Comparison of ENCODE assay signal across 11 cellular contexts in the genomic region with DNA sequence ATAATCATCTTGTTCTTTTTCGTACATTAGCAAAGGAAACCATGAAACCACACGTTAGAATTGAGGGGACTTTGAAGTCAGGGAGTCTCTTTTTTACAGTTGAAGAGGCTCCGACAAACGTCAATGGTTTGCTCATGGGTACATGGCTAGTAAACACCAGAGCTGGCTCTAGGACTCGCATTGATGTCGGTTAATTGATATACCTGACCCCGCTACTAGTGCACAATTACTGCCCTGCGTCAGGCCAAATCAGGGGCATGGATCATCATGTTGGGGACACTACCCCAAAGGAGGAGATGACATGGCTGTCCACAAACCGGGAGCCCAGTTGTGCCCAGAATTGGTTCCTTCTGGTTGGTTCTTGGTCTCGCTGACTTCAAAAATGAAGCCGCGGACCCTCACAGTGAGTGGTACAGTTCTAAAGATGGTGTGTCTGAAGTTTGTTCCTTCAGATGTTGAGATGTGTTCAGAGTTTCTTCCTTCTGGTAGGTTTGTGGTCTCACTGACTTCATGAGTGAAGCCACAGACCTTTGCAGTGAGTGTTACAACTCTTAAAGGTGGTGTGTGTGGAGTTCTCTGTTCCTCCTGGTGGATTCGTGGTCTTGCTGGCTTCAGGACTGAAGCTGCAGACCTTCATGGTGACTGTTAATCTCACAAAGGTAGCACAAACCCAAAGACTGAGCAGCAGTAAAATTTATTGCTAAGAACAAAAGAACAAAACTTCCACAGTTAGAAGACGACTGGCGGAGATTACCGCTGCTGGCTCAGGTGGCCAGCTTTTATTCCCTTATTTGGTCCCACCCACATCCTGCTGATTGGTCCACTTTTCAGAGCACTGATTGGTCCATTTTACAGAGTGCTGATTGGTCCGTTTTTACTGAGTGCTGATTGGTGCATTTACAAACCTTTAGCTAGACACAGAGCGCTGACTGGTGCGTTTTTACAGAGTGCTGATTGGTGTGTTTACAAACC.
DNase-seq lines count a peak whose midpoint lies in the region; ATAC-seq and TF ChIP-seq lines count a peak whose summit lies in the region.
"Had no signal": no experiment of that assay in that cellular context is flagged by ENCODE, and none has a peak within 500 bp of the region (broad histone marks: within the 10 kb centered on the region; RNA-seq: fewer than 3 reads in every experiment).

No MANE protein-coding gene starts in this region.

- no peak for TF ChIP-seq EP300 in tibial nerve (IDR thresholded peaks at IDR 0.05)

- peaks cover 7% of the 10 kb centered on the region for H3K9me3 Mint-ChIP-seq in activated naive CD8-positive, alpha-beta T cell treated with anti-CD3 and anti-CD28 coated beads, Interleukin-2, amount 10 ng/mL, durations not matched to agents 7 days and 5 days

- peak; percentile 76 for ATAC-seq in activated naive CD8-positive, alpha-beta T cell treated with anti-CD3 and anti-CD28 coated beads, Interleukin-2, amount 10 ng/mL, durations not matched to agents 7 days and 5 days (ENCODE audit: low read depth)
- ATAC-seq: upper lobe of right lung had no signal

- H3K9me3 ChIP-seq in HEK293 (ENCODE audit: control insufficient read depth, insufficient read depth, low read depth, low read length) (no peaks in the 10 kb centered on the region; the same call in 1 of the 2 replicates), spleen (peaks cover 0 to 6% (median 0%) of the 10 kb centered on the region in 8 donors), left ventricle myocardium inferior (replicated peaks) (no peaks in the 10 kb centered on the region), tibial nerve (no peaks in the 10 kb centered on the region)
- H3K9me3 ChIP-seq: upper lobe of right lung had no signal

- WGBS in spleen, 5 donors: 74 to 80% (median 79%) methylated on average over 19 of the region's 19 CpGs
- 88 to 90% methylated on average over 19 of the region's 19 CpGs for WGBS in tibial nerve, 2 donors

- peak overlapping the region; percentile 56 for H3K4me3 Mint-ChIP-seq in activated naive CD8-positive, alpha-beta T cell treated with anti-CD3 and anti-CD28 coated beads, Interleukin-2, amount 10 ng/mL, durations not matched to agents 7 days and 5 days

- peaks cover 6% of the 10 kb centered on the region for H3K36me3 Mint-ChIP-seq in activated naive CD8-positive, alpha-beta T cell treated with anti-CD3 and anti-CD28 coated beads, Interleukin-2, amount 10 ng/mL, durations not matched to agents 7 days and 5 days

- DNase-seq in activated CD4-positive, alpha-beta T cell treated with anti-CD3 and anti-CD28 coated beads, Interleukin-2, amount 50 U/mL, for 1 hour: peak; percentile 41
- DNase-seq in activated naive CD8-positive, alpha-beta T cell treated with anti-CD3 and anti-CD28 coated beads, Interleukin-2, amount 10 ng/mL, durations not matched to agents 7 days and 5 days: peak; percentile 68
- DNase-seq in spleen: no peak
- no peak for DNase-seq in islet precursor cell
- DNase-seq in brain microvascular endothelial cell: no peak
- no peak for DNase-seq in left ventricle myocardium inferior
- no peak for DNase-seq in tibial nerve (ENCODE audit: low spot score in 2 of 2)
- DNase-seq: C1 segment of cervical spinal cord, NCI-H82, upper lobe of right lung had no signal

- H3K36me3 ChIP-seq in HEK293 (ENCODE audit: control insufficient read depth in 2 of 2, insufficient read depth in 1 of 2, low read length in 2 of 2): no peaks in the 10 kb centered on the region
- no peaks in the 10 kb centered on the region for H3K36me3 ChIP-seq in spleen
- H3K36me3 ChIP-seq in brain microvascular endothelial cell (replicated peaks): no peaks in the 10 kb centered on the region
- H3K36me3 ChIP-seq in left ventricle myocardium inferior: no peaks in the 10 kb centered on the region
- no peaks in the 10 kb centered on the region for H3K36me3 ChIP-seq in tibial nerve
- H3K36me3 ChIP-seq: upper lobe of right lung had no signal

- H3K4me3 ChIP-seq in HEK293 (ENCODE audit: low read depth, low read length) (no peak overlapping the region), spleen (no peak overlapping the region), brain microvascular endothelial cell (ENCODE audit: low read depth, low read length) (no peak overlapping the region), left ventricle myocardium inferior (no peak overlapping the region), tibial nerve (no peak overlapping the region)
- H3K4me3 ChIP-seq: upper lobe of right lung had no signal

- no peak overlapping the region for H3K27ac ChIP-seq in HEK293 (ENCODE audit: extremely low read depth, low read depth, low read length)
- H3K27ac ChIP-seq in spleen: peak overlapping the region; percentile 48 to 89 (median 84)
- H3K27ac ChIP-seq in brain microvascular endothelial cell: no peak overlapping the region
- no peak overlapping the region for H3K27ac ChIP-seq in left ventricle myocardium inferior (replicated peaks)
- peak overlapping the region in 1 of 4 donors; percentile 71 for H3K27ac ChIP-seq in tibial nerve
- H3K27ac ChIP-seq: upper lobe of right lung had no signal

- TF ChIP-seq POLR2A in spleen (IDR thresholded peaks at IDR 0.05) (no peak), tibial nerve (IDR thresholded peaks at IDR 0.05) (no peak)

- TF ChIP-seq CTCF in HEK293 (tag by site-specific recombination; IDR thresholded peaks at IDR 0.05) (no peak), spleen (IDR thresholded peaks at IDR 0.05 in 8 of 11, conservative IDR thresholded peaks at IDR 0.05 in 3 of 11) (no peak), brain microvascular endothelial cell (IDR thresholded peaks at IDR 0.05; ENCODE audit: low read depth, low read length, missing control alignments) (no peak), left ventricle myocardium inferior (IDR thresholded peaks at IDR 0.05; ENCODE audit: borderline replicate concordance) (no peak), tibial nerve (IDR thresholded peaks at IDR 0.05) (no peak)

- in situ Hi-C loops in brain microvascular endothelial cell (cut with HindIII; ENCODE audit: low pct_ligation_motif_present, low sequenced_read_pairs): no loop called here

- H3K4me1 ChIP-seq in HEK293 (ENCODE audit: control insufficient read depth, insufficient read depth, low read length) (no peaks in the 10 kb centered on the region), spleen (peaks cover 0 to 17% (median 0%) of the 10 kb centered on the region in 6 donors), left ventricle myocardium inferior (no peaks in the 10 kb centered on the region), tibial nerve (peaks cover 0 to 3% (median 0%) of the 10 kb centered on the region in 4 donors)

- peaks cover 64% of the 10 kb centered on the region for H3K27me3 Mint-ChIP-seq in activated naive CD8-positive, alpha-beta T cell treated with anti-CD3 and anti-CD28 coated beads, Interleukin-2, amount 10 ng/mL, durations not matched to agents 7 days and 5 days

- H3K4me1 Mint-ChIP-seq in activated naive CD8-positive, alpha-beta T cell treated with anti-CD3 and anti-CD28 coated beads, Interleukin-2, amount 10 ng/mL, durations not matched to agents 7 days and 5 days: peaks cover 38% of the 10 kb centered on the region

- peak overlapping the region; percentile 94 for H3K27ac Mint-ChIP-seq in activated naive CD8-positive, alpha-beta T cell treated with anti-CD3 and anti-CD28 coated beads, Interleukin-2, amount 10 ng/mL, durations not matched to agents 7 days and 5 days

- CTCF ChIA-PET in HEK293 (lab: Yijun Ruan, JAX): interaction anchor here (0.8 to 1.0 kb wide), 2 partner anchors 10 to 138 kb away, joined by 3 read pairs; no protein-coding TSS in a partner anchor

- H3K27me3 ChIP-seq in spleen (replicated peaks in 1 of 7) (peaks cover 0 to 27% (median 0%) of the 10 kb centered on the region in 7 donors), brain microvascular endothelial cell (replicated peaks) (no peaks in the 10 kb centered on the region), left ventricle myocardium inferior (ENCODE audit: low read depth) (peaks cover 20% of the 10 kb centered on the region), tibial nerve (no peaks in the 10 kb centered on the region)
- H3K27me3 ChIP-seq: upper lobe of right lung had no signal

- intact Hi-C loops in spleen (cut with DNase I; ENCODE audit: low total_unique reads) (no loop called here), left ventricle myocardium inferior (cut with micrococcal nuclease) (no loop called here)

- POLR2A ChIA-PET in HEK293 (lab: Yijun Ruan, JAX): interaction anchor here (1.0 to 1.5 kb wide), 2 partner anchors 8 to 55 kb away, joined by 3 read pairs; no protein-coding TSS in a partner anchor
- POLR2A ChIA-PET in activated naive CD8-positive, alpha-beta T cell treated with anti-CD3 and anti-CD28 coated beads, Interleukin-2, amount 10 ng/mL, durations not matched to agents 7 days and 5 days (lab: Charles Lee): interaction anchor here (0.6 to 3.6 kb wide), 4 partner anchors 10 to 32 kb away, joined by 3 to 41 read pairs (median 5); no protein-coding TSS in a partner anchor

TF ChIP-seq in HEK293, 187 proteins besides CTCF, POLR2A, EP300 and RAD21:
- TF ChIP-seq RBAK (tag by site-specific recombination; IDR thresholded peaks at IDR 0.05) (no peak), SP2 (tag by site-specific recombination; IDR thresholded peaks at IDR 0.05) (peak; percentile 31), ZSCAN30 (tag by site-specific recombination; IDR thresholded peaks at IDR 0.05) (no peak), ZNF837 (tag by site-specific recombination; IDR thresholded peaks at IDR 0.05) (no peak), ZNF707 (tag by site-specific recombination; IDR thresholded peaks at IDR 0.05) (no peak), SETDB1 (IDR thresholded peaks at IDR 0.05; ENCODE audit: insufficient read length, low read length) (peak; percentile 53), KLF16 (tag by site-specific recombination; IDR thresholded peaks at IDR 0.05) (no peak), ZBTB48 (tag by site-specific recombination; IDR thresholded peaks at IDR 0.05) (no peak), ZNF23 (tag by site-specific recombination; IDR thresholded peaks at IDR 0.05; ENCODE audit: borderline replicate concordance) (no peak), ZSCAN23 (tag by site-specific recombination; IDR thresholded peaks at IDR 0.05) (no peak), ZNF114 (tag by site-specific recombination; IDR thresholded peaks at IDR 0.05) (no peak), SCRT2 (tag by site-specific recombination; IDR thresholded peaks at IDR 0.05) (no peak), ZNF214 (tag by site-specific recombination; IDR thresholded peaks at IDR 0.05; ENCODE audit: borderline replicate concordance) (no peak), ZSCAN16 (tag by site-specific recombination; IDR thresholded peaks at IDR 0.05) (no peak), ZNF560 (tag by site-specific recombination; IDR thresholded peaks at IDR 0.05; ENCODE audit: borderline replicate concordance) (no peak)
- TF ChIP-seq, protein P1, sequence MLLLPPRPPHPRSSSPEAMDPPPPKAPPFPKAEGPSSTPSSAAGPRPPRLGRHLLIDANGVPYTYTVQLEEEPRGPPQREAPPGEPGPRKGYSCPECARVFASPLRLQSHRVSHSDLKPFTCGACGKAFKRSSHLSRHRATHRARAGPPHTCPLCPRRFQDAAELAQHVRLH (tag by site-specific recombination; IDR thresholded peaks at IDR 0.05): no peak

Comparison
In these comparisons a context has a peak if more than half of its experiments do, and no peak if none do; other contexts are left out.
1. H3K27ac ChIP-seq: peak in spleen (8 of 8); none in HEK293 (single experiment), brain microvascular endothelial cell (single experiment) and left ventricle myocardium inferior (single experiment).
2. DNase-seq: peak in activated CD4-positive, alpha-beta T cell treated with anti-CD3 and anti-CD28 coated beads, Interleukin-2, amount 50 U/mL, for 1 hour (single experiment) and activated naive CD8-positive, alpha-beta T cell treated with anti-CD3 and anti-CD28 coated beads, Interleukin-2, amount 10 ng/mL, durations not matched to agents 7 days and 5 days (single experiment); none in spleen (single experiment), islet precursor cell (single experiment), brain microvascular endothelial cell (single experiment), left ventricle myocardium inferior (single experiment) and tibial nerve (0 of 2).